Comparison of ENCODE assay signal across 18 cellular contexts in the genomic region with DNA sequence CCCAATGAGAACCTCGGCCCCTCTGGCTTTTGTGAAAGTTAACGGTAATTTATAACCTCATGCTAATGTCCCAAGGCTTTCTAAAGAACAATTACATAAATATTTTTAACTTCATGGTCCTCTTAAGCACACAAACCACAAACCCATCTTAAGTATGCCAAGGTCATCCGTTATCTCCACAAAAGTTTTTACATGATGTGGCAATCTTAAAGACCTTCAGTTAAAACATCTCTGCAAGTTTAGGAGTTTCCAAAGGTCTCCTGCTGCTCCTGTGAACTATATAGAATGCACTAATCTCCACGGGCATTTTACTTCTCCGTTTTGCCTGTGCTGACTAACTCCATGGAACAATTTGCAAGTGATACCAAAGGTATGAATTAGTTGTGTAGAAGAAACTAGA.
DNase-seq lines count a peak whose midpoint lies in the region; TF ChIP-seq lines count a peak whose summit lies in the region.
"Had no signal": no experiment of that assay in that cellular context is flagged by ENCODE, and none has a peak within 500 bp of the region (broad histone marks: within the 10 kb centered on the region; RNA-seq: fewer than 3 reads in every experiment).

No MANE protein-coding gene starts in this region.

- no peak for TF ChIP-seq CTCF in fibroblast of pulmonary artery (IDR thresholded peaks at IDR 0.05; ENCODE audit: low read length, missing control alignments)

- peaks cover under 1% of the 10 kb centered on the region for H3K4me1 ChIP-seq in adipocyte (ENCODE audit: control insufficient read depth, insufficient read depth, low read length)

- H3K27me3 Mint-ChIP-seq in activated naive CD8-positive, alpha-beta T cell treated with anti-CD3 and anti-CD28 coated beads for 36 hours = no peaks in the 10 kb centered on the region

- H3K4me1 Mint-ChIP-seq in activated naive CD8-positive, alpha-beta T cell treated with anti-CD3 and anti-CD28 coated beads for 36 hours = no peaks in the 10 kb centered on the region

- H3K9me3 Mint-ChIP-seq in activated naive CD8-positive, alpha-beta T cell treated with anti-CD3 and anti-CD28 coated beads for 36 hours = no peaks in the 10 kb centered on the region

- H3K27ac Mint-ChIP-seq in activated naive CD8-positive, alpha-beta T cell treated with anti-CD3 and anti-CD28 coated beads for 36 hours = no peak overlapping the region
- H3K27ac Mint-ChIP-seq: CD14-positive monocyte had no signal

- H3K9me3 ChIP-seq in adipocyte (ENCODE audit: control insufficient read depth, low read length) = no peaks in the 10 kb centered on the region
- H3K9me3 ChIP-seq: SJSA1 had no signal

- no peak overlapping the region for H3K4me3 Mint-ChIP-seq in activated naive CD8-positive, alpha-beta T cell treated with anti-CD3 and anti-CD28 coated beads for 36 hours
- H3K4me3 Mint-ChIP-seq: CD14-positive monocyte had no signal

- H3K4me3 ChIP-seq in adipocyte (ENCODE audit: low read length) = no peak overlapping the region
- no peak overlapping the region for H3K4me3 ChIP-seq in fibroblast of pulmonary artery (replicated peaks; ENCODE audit: low read depth, low read length)
- H3K4me3 ChIP-seq: SJSA1 had no signal

- H3K27me3 ChIP-seq in adipocyte (replicated peaks; ENCODE audit: control insufficient read depth, insufficient read depth, low read length) = no peaks in the 10 kb centered on the region
- H3K27me3 ChIP-seq: SJSA1 had no signal

- DNase-seq in NOMO-1 treated with DMSO at 0.1 percent for 48 hours (lab: John Stamatoyannopoulos, UW; ENCODE audit: unreplicated experiment) (peak; percentile 0), NOMO-1 treated with dmso at 0.1 percent for 144 hours (lab: John Stamatoyannopoulos, UW; ENCODE audit: unreplicated experiment) (no peak), adipocyte (ENCODE audit: low read depth) (peak; percentile 13), fibroblast of pulmonary artery (ENCODE audit: low read depth) (peak; percentile 36), NCI-H2029 (lab: John Stamatoyannopoulos, UW) (no peak), NCI-H82 (lab: John Stamatoyannopoulos, UW) (no peak), AML-193 (lab: John Stamatoyannopoulos, UW) (no peak)
- no peak for DNase-seq in activated naive CD8-positive, alpha-beta T cell treated with anti-CD3 and anti-CD28 coated beads for 36 hours
- DNase-seq: 8988T, COR-L47, DMS153, KBM-7, NCI-H187 treated with DMSO at 0.1 percent for 48 hours, NCI-H2171 treated with DMSO at 0.1 percent for 48 hours, NCI-H510A, OCI-M1 had no signal

- H3K9ac ChIP-seq in adipocyte (ENCODE audit: low read length) = no peak overlapping the region

- H3K36me3 Mint-ChIP-seq in activated naive CD8-positive, alpha-beta T cell treated with anti-CD3 and anti-CD28 coated beads for 36 hours = no peaks in the 10 kb centered on the region
- H3K36me3 Mint-ChIP-seq: CD14-positive monocyte had no signal

- H3K36me3 ChIP-seq in adipocyte (ENCODE audit: control insufficient read depth, insufficient read depth, low read length, severe bottlenecking) = no peaks in the 10 kb centered on the region
- H3K36me3 ChIP-seq: SJSA1 had no signal

Comparison
In these comparisons a context has a peak if more than half of its experiments do, and no peak if none do; other contexts are left out.
1. DNase-seq: peak in NOMO-1 treated with DMSO at 0.1 percent for 48 hours (single experiment), adipocyte (single experiment) and fibroblast of pulmonary artery (single experiment); none in NOMO-1 treated with dmso at 0.1 percent for 144 hours (single experiment), NCI-H2029 (single experiment), NCI-H82 (single experiment), activated naive CD8-positive, alpha-beta T cell treated with anti-CD3 and anti-CD28 coated beads for 36 hours (single experiment) and AML-193 (0 of 2).